Comparison of ENCODE assay signal across 23 cellular contexts in the genomic region with DNA sequence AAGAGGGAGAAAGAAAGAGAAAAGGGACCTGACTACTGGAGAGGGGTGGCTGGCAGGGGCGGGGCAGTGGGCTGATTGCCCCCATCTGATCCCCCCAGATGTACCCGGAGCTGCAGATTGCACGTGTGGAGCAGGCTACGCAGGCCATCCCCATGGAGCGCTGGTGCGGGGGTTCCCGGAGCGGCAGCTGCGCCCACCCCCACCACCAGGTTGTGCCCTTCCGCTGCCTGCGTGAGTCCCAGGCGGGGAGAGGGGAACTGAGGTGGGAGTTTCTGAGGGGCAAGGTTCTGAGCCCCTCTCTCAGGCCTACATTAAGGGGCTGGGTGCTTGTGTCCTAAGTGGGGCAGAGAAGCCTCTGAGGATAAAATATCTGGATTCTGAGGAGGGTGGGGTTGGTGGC. TPM values are rescaled to one million over a fixed set of nuclear protein-coding genes. Genes with fewer than 3 reads are reported as not detected.
DNase-seq lines count a peak whose midpoint lies in the region; ATAC-seq, FAIRE-seq and TF ChIP-seq lines count a peak whose summit lies in the region.
"Had no signal": no experiment of that assay in that cellular context is flagged by ENCODE, and none has a peak within 500 bp of the region (broad histone marks: within the 10 kb centered on the region; RNA-seq: fewer than 3 reads in every experiment).

No MANE protein-coding gene starts in this region.

- no peak for TF ChIP-seq EP300 in H1 (IDR thresholded peaks at IDR 0.05; ENCODE audit: borderline replicate concordance in 1 of 2, low read depth in 2 of 2, low read length in 2 of 2)

- peak; percentile 31; the same call in 1 of the 2 replicates for TF ChIP-seq CTCF in HFFc6 (IDR thresholded peaks at IDR 0.05)
- TF ChIP-seq CTCF in H1 (IDR thresholded peaks at IDR 0.05; ENCODE audit: control extremely low read depth in 1 of 3, insufficient read depth in 1 of 3, low read depth in 1 of 3, low read length in 3 of 3): peak in 2 of 3 experiments; percentile 54 to 69; a peak in 2 of 4 replicates
- TF ChIP-seq CTCF in nephron progenitor cell (IDR thresholded peaks at IDR 0.05): no peak

- no peak overlapping the region for H3K4me3 Mint-ChIP-seq in HFFc6
- peak overlapping the region; percentile 81 for H3K4me3 Mint-ChIP-seq in nephron progenitor cell
- no peak overlapping the region for H3K4me3 Mint-ChIP-seq in effector memory CD8-positive, alpha-beta T cell

- peak overlapping the region in 1 of 2 experiments; percentile 93 for H3K4me2 ChIP-seq in H1 (ENCODE audit: insufficient read depth in 1 of 2, low read depth in 2 of 2, low read length in 2 of 2)

- H3K4me1 Mint-ChIP-seq in HFFc6 (ENCODE audit: low read depth) (peaks cover 14% of the 10 kb centered on the region), nephron progenitor cell (peaks cover 31% of the 10 kb centered on the region)
- peaks cover 14% of the 10 kb centered on the region in 2 donors for H3K4me1 Mint-ChIP-seq in effector memory CD8-positive, alpha-beta T cell (ENCODE audit: low read depth in 2 of 2)

- CTCF ChIA-PET in H1 (lab: Charles Lee; ENCODE audit: partially characterized antibody): interaction anchor here (0.9 to 3.2 kb wide), 14 partner anchors 10 to 376 kb away, joined by 3 to 15 read pairs (median 3); no protein-coding TSS in a partner anchor

- no peak overlapping the region for H4K91ac ChIP-seq in H1 (replicated peaks; ENCODE audit: insufficient read length, low read length)

- H3K14ac ChIP-seq in H1 (ENCODE audit: insufficient read length): no peak overlapping the region

- 73% methylated on average over 10 of the region's 12 CpGs; no CpG with 5 or more reads in 1 of the 2 experiments for WGBS in H1 (ENCODE audit: extremely low coverage in 1 of 2, insufficient coverage in 1 of 2, insufficient read length in 1 of 2, insufficient replicate concordance in 2 of 2, low coverage in 1 of 2, low lambda C conversion rate in 2 of 2, missing lambda C conversion rate in 1 of 2), 2 experiments

- H2AK5ac ChIP-seq in H1 (ENCODE audit: low read depth, low read length): no peak overlapping the region

- no peaks in the 10 kb centered on the region for H3K79me1 ChIP-seq in H1 (ENCODE audit: low read depth, low read length)

- POLR2A ChIA-PET in H1 (lab: Charles Lee; ENCODE audit: partially characterized antibody): interaction anchor here (1.0 to 2.6 kb wide), 8 partner anchors 10 to 362 kb away, joined by 3 to 20 read pairs (median 4); partner anchors contain the start of genes PSENEN and U2AF1L4

- H3K56ac ChIP-seq in H1 (replicated peaks; ENCODE audit: insufficient read length, low read depth, low read length): no peak overlapping the region

- peaks cover 9% of the 10 kb centered on the region; the same call in 1 of the 2 replicates for H3K23me2 ChIP-seq in H1 (ENCODE audit: low read depth, low read length)

- no peak overlapping the region for H3K27ac ChIP-seq in H1 (ENCODE audit: low read depth, low read length)
- H3K27ac ChIP-seq: C4-2B had no signal

- H2BK120ac ChIP-seq in H1 (replicated peaks; ENCODE audit: low read depth, low read length): no peak overlapping the region

- H3K18ac ChIP-seq in H1 (ENCODE audit: extremely low read depth, low read length): no peak overlapping the region; the same call in 1 of the 2 replicates

- no peaks in the 10 kb centered on the region; the same call in 1 of the 2 replicates for H3K4me1 ChIP-seq in ES-I3 (ENCODE audit: insufficient read depth, low read length)
- H3K4me1 ChIP-seq in H1 (replicated peaks in 1 of 4; ENCODE audit: control insufficient read depth in 3 of 4, insufficient read depth in 4 of 4, low read length in 3 of 4): peaks cover 0 to 12% (median 8%) of the 10 kb centered on the region in 4 experiments; a peak in 5 of 7 replicates

- H3K9ac ChIP-seq in ES-I3 (ENCODE audit: low read depth, low read length): peak overlapping the region; percentile 54; the same call in 1 of the 2 replicates
- H3K9ac ChIP-seq in H1 (replicated peaks in 1 of 4; ENCODE audit: extremely low read depth in 1 of 4, low read depth in 3 of 4, low read length in 3 of 4): no peak overlapping the region

- H2BK15ac ChIP-seq in H1 (ENCODE audit: low read length): no peak overlapping the region

- no peak overlapping the region for H3K23ac ChIP-seq in H1 (ENCODE audit: insufficient read length)

- H3K36me3 Mint-ChIP-seq in HFFc6 (ENCODE audit: low read depth) (no peaks in the 10 kb centered on the region), nephron progenitor cell (ENCODE audit: low read depth) (peaks cover 17% of the 10 kb centered on the region)
- H3K36me3 Mint-ChIP-seq in effector memory CD8-positive, alpha-beta T cell (ENCODE audit: insufficient read depth): peaks cover 3% of the 10 kb centered on the region
- H3K36me3 Mint-ChIP-seq: CD8-positive, alpha-beta memory T cell had no signal

- ATAC-seq in effector memory CD8-positive, alpha-beta T cell (replicated peaks): no peak
- ATAC-seq: PC-3 had no signal

- H4K5ac ChIP-seq in H1 (ENCODE audit: insufficient read length, low read depth, low read length): no peak overlapping the region

- H3K36me3 ChIP-seq in ES-I3 (ENCODE audit: insufficient read depth, low read length): no peaks in the 10 kb centered on the region
- H3K36me3 ChIP-seq in H1 (ENCODE audit: control insufficient read depth in 2 of 4, insufficient read depth in 4 of 4, low read length in 3 of 4): no peaks in the 10 kb centered on the region
- H3K36me3 ChIP-seq: MG63 had no signal

- H3K27ac Mint-ChIP-seq in HFFc6 (no peak overlapping the region), nephron progenitor cell (no peak overlapping the region)
- H3K27ac Mint-ChIP-seq in effector memory CD8-positive, alpha-beta T cell: no peak overlapping the region

- H2BK12ac ChIP-seq in H1 (ENCODE audit: low read depth, low read length): no peak overlapping the region

- H2AFZ ChIP-seq in H1 (ENCODE audit: low read length): no peak overlapping the region

- H3K9me3 ChIP-seq in ES-I3 (ENCODE audit: control insufficient read depth, insufficient read depth, low read length): no peaks in the 10 kb centered on the region
- no peaks in the 10 kb centered on the region for H3K9me3 ChIP-seq in H1 (ENCODE audit: insufficient read depth in 2 of 2, low read depth in 1 of 2, low read length in 1 of 2)
- H3K9me3 ChIP-seq: MG63 had no signal

- no peak overlapping the region for H3K4ac ChIP-seq in H1 (replicated peaks; ENCODE audit: insufficient read length, low read depth, low read length)

- H4K8ac ChIP-seq in H1 (ENCODE audit: extremely low read depth, insufficient read depth, low read length): no peak overlapping the region

- H3K27me3 ChIP-seq in H1 (replicated peaks in 1 of 4; ENCODE audit: control insufficient read depth in 3 of 4, extremely low read depth in 1 of 4, insufficient read depth in 3 of 4, low read length in 3 of 4): peaks cover 3 to 12% (median 9%) of the 10 kb centered on the region in 4 experiments

- H2BK5ac ChIP-seq in H1 (ENCODE audit: low read depth, low read length): no peak overlapping the region

- H2BK20ac ChIP-seq in H1 (ENCODE audit: low read length): no peak overlapping the region

- H3K9me3 Mint-ChIP-seq in HFFc6: no peaks in the 10 kb centered on the region
- no peaks in the 10 kb centered on the region for H3K9me3 Mint-ChIP-seq in nephron progenitor cell
- no peaks in the 10 kb centered on the region for H3K9me3 Mint-ChIP-seq in effector memory CD8-positive, alpha-beta T cell
- H3K9me3 Mint-ChIP-seq: CD8-positive, alpha-beta memory T cell had no signal

- FAIRE-seq in H1 (lab: Jason Lieb, UNC): no peak
- no peak for FAIRE-seq in GM12891 (lab: Jason Lieb, UNC)
- FAIRE-seq: A204.1 had no signal

- peak overlapping the region in 1 of 4 experiments; percentile 64; a peak in 2 of 8 replicates for H3K4me3 ChIP-seq in H1 (ENCODE audit: extremely low read depth in 1 of 4, insufficient read depth in 2 of 4, low read depth in 3 of 4, low read length in 4 of 4)
- H3K4me3 ChIP-seq: MG63 had no signal

- peaks cover 0 to 2% of the 10 kb centered on the region in 2 experiments for H4K20me1 ChIP-seq in H1 (replicated peaks in 1 of 2; ENCODE audit: control insufficient read depth in 1 of 2, insufficient read depth in 2 of 2, low read length in 2 of 2)

- peak; percentile 38 to 49; a peak in 3 of 4 replicates for TF ChIP-seq RAD21 in H1 (IDR thresholded peaks at IDR 0.05 in 1 of 2, conservative IDR thresholded peaks at IDR 0.05 in 1 of 2; ENCODE audit: low read depth in 2 of 2, low read length in 2 of 2)

- no peaks in the 10 kb centered on the region for H3K79me2 ChIP-seq in H1 (ENCODE audit: control insufficient read depth in 1 of 2, insufficient read depth in 2 of 2, low read length in 2 of 2)

- H3K27me3 Mint-ChIP-seq in HFFc6 (ENCODE audit: insufficient read depth): peaks cover 15% of the 10 kb centered on the region
- peaks cover 20% of the 10 kb centered on the region for H3K27me3 Mint-ChIP-seq in nephron progenitor cell (ENCODE audit: low read depth, poor library complexity)
- H3K27me3 Mint-ChIP-seq in effector memory CD8-positive, alpha-beta T cell: peaks cover 46 to 84% of the 10 kb centered on the region in 2 donors

- no peak for TF ChIP-seq POLR2A in H1 (IDR thresholded peaks at IDR 0.05; ENCODE audit: control extremely low read depth in 1 of 2, low read depth in 2 of 2, low read length in 2 of 2)
- no peak for TF ChIP-seq POLR2A in GM12891 (IDR thresholded peaks at IDR 0.05; ENCODE audit: low read depth, low read length)

- DNase-seq in HFFc6 (no peak), H1 (ENCODE audit: low read depth in 1 of 2, low spot score in 2 of 2) (peak in 1 of 2 experiments; percentile 67), nephron progenitor cell (no peak), LoVo (ENCODE audit: low spot score) (no peak), GM12891 (ENCODE audit: insufficient read length, low spot score) (no peak)
- DNase-seq in activated T-cell treated with anti-CD3 and anti-CD28 coated beads, Interleukin-2, amount 50 U/mL, for 1 hour: no peak
- DNase-seq in effector memory CD8-positive, alpha-beta T cell: no peak
- DNase-seq: Calu3; CD8-positive, alpha-beta memory T cell; GF-D8; Kasumi-1; MG63; NCI-H1417; NCI-H1694 treated with DMSO at 0.1 percent for 48 hours; NCI-H2081 treated with DMSO at 0.1 percent for 48 hours; NCI-H2171 treated with DMSO at 0.1 percent for 48 hours; NCI-H524 treated with DMSO at 0.1 percent for 48 hours; PC-3; SHP77 had no signal

RNA-seq across cellular contexts. Expression of gene APLP1, which starts 2.4 kb away (rescaled TPM):
- 10 to 100 TPM; 24.3 to 39.7 (median 38.1) TPM for total RNA-seq in HFFc6 (2021; fragmentation: NEBNext Ultra II Directional; extraction: Animal tissue kit (Norgen Biotek cat#: 25700))
- total RNA-seq in H1 (2021; fragmentation: NEBNext Ultra II Directional; extraction: Animal tissue kit (Norgen Biotek cat#: 25700)): 22.0 and 22.2 TPM in 2 replicates
- polyA plus RNA-seq in H1 (2011; rRNA removed): 19.9 and 32.4 TPM in 2 replicates
- polyA plus RNA-seq in H1 (2011; cell fraction: cytosol; rRNA removed): 18.3 TPM
- 37.2 TPM for polyA plus RNA-seq in H1 (2011; cell fraction: nucleus; rRNA removed)
- 18.3 to 26.1 TPM (median 22.6 TPM) in 4 replicates for polyA plus RNA-seq in H1 (2012, experiment 1 of 2)
- polyA plus RNA-seq in H1 (2012, experiment 2 of 2): 52.7 TPM
- 43.9 TPM for polyA plus RNA-seq in H1 (2013, experiment 1 of 2)
- 44.0 TPM for polyA plus RNA-seq in H1 (2013, experiment 2 of 2)
- polyA minus RNA-seq in H1 (2011; rRNA and poly(A)+ RNA removed): 8.1 and 9.1 TPM in 2 replicates
- 8.1 TPM for polyA minus RNA-seq in H1 (2011; cell fraction: cytosol; rRNA and poly(A)+ RNA removed)
- polyA minus RNA-seq in H1 (2011; cell fraction: nucleus; rRNA and poly(A)+ RNA removed): 9.3 TPM
- 1.1 TPM for polyA plus RNA-seq in GM12891 (2012; ENCODE audit: low read depth, missing spikeins)
- polyA plus RNA-seq: CD8-positive, alpha-beta memory T cell had no signal

RNA-seq across cellular contexts. Expression of gene KIRREL2, which starts 14.1 kb away (rescaled TPM):
- total RNA-seq in HFFc6 (2021; fragmentation: NEBNext Ultra II Directional; extraction: Animal tissue kit (Norgen Biotek cat#: 25700)): under 1 TPM in 1 of 6 experiments, not detected in 5; 0.07 TPM
- total RNA-seq in H1 (2021; fragmentation: NEBNext Ultra II Directional; extraction: Animal tissue kit (Norgen Biotek cat#: 25700)): 4.6 TPM in 2 replicates
- polyA plus RNA-seq in H1 (2011; rRNA removed): 2.4 and 3.3 TPM in 2 replicates
- 2.6 TPM for polyA plus RNA-seq in H1 (2011; cell fraction: cytosol; rRNA removed)
- 7.0 TPM for polyA plus RNA-seq in H1 (2011; cell fraction: nucleus; rRNA removed)
- 3.4 to 4.7 TPM (median 4.0 TPM) in 4 replicates for polyA plus RNA-seq in H1 (2012, experiment 1 of 2)
- 2.8 TPM for polyA plus RNA-seq in H1 (2012, experiment 2 of 2)
- polyA plus RNA-seq in H1 (2013, experiment 1 of 2): 4.8 TPM
- polyA plus RNA-seq in H1 (2013, experiment 2 of 2): 4.4 TPM
- polyA minus RNA-seq in H1 (2011; rRNA and poly(A)+ RNA removed): 1.2 and 2.4 TPM in 2 replicates
- polyA minus RNA-seq in H1 (2011; cell fraction: cytosol; rRNA and poly(A)+ RNA removed): 2.2 TPM
- 1.7 TPM for polyA minus RNA-seq in H1 (2011; cell fraction: nucleus; rRNA and poly(A)+ RNA removed)
- 0.15 TPM for polyA plus RNA-seq in GM12891 (2012; ENCODE audit: low read depth, missing spikeins)
- total RNA-seq: PC-3, RPMI7951 had no signal
- polyA plus RNA-seq: CD8-positive, alpha-beta memory T cell had no signal

RNA-seq across cellular contexts. Expression of gene NPHS1, which starts 18.5 kb away (rescaled TPM):
- total RNA-seq in HFFc6 (2021; fragmentation: NEBNext Ultra II Directional; extraction: Animal tissue kit (Norgen Biotek cat#: 25700)): not detected
- 0.40 and 1.4 TPM in 2 replicates for total RNA-seq in H1 (2021; fragmentation: NEBNext Ultra II Directional; extraction: Animal tissue kit (Norgen Biotek cat#: 25700))
- 1.3 and 1.9 TPM in 2 replicates for polyA plus RNA-seq in H1 (2011; rRNA removed)
- polyA plus RNA-seq in H1 (2011; cell fraction: cytosol; rRNA removed): 2.6 TPM
- 8.1 TPM for polyA plus RNA-seq in H1 (2011; cell fraction: nucleus; rRNA removed)
- 0.87 to 1.9 TPM (median 1.4 TPM) in 4 replicates for polyA plus RNA-seq in H1 (2012, experiment 1 of 2)
- polyA plus RNA-seq in H1 (2012, experiment 2 of 2): 0.34 TPM
- polyA plus RNA-seq in H1 (2013, experiment 1 of 2): 0.69 TPM
- polyA plus RNA-seq in H1 (2013, experiment 2 of 2): 0.68 TPM
- polyA minus RNA-seq in H1 (2011; rRNA and poly(A)+ RNA removed): 0.63 and 0.73 TPM in 2 replicates
- polyA minus RNA-seq in H1 (2011; cell fraction: cytosol; rRNA and poly(A)+ RNA removed): 0.73 TPM
- 1.7 TPM for polyA minus RNA-seq in H1 (2011; cell fraction: nucleus; rRNA and poly(A)+ RNA removed)
- polyA plus RNA-seq in GM12891 (2012; ENCODE audit: low read depth, missing spikeins): not detected
- total RNA-seq: Calu3; CD8-positive, alpha-beta memory T cell; PC-3; RPMI7951 had no signal
- polyA plus RNA-seq: CD8-positive, alpha-beta memory T cell had no signal

RNA-seq across cellular contexts. Expression of gene NFKBID, which starts 29.5 kb away (rescaled TPM):
- total RNA-seq in HFFc6 (2021; fragmentation: NEBNext Ultra II Directional; extraction: Animal tissue kit (Norgen Biotek cat#: 25700)): 1 to 10 TPM; 3.9 to 7.2 (median 5.3) TPM
- 12.0 and 13.2 TPM in 2 replicates for total RNA-seq in H1 (2021; fragmentation: NEBNext Ultra II Directional; extraction: Animal tissue kit (Norgen Biotek cat#: 25700))
- 10.0 and 22.1 TPM in 2 replicates for polyA plus RNA-seq in H1 (2011; rRNA removed)
- polyA plus RNA-seq in H1 (2011; cell fraction: cytosol; rRNA removed): 8.7 TPM
- 39.2 TPM for polyA plus RNA-seq in H1 (2011; cell fraction: nucleus; rRNA removed)
- polyA plus RNA-seq in H1 (2012, experiment 1 of 2): 4.9 to 9.4 TPM (median 8.5 TPM) in 4 replicates
- polyA plus RNA-seq in H1 (2012, experiment 2 of 2): 5.1 TPM
- 9.8 TPM for polyA plus RNA-seq in H1 (2013, experiment 1 of 2)
- polyA plus RNA-seq in H1 (2013, experiment 2 of 2): 11.0 TPM
- polyA minus RNA-seq in H1 (2011; rRNA and poly(A)+ RNA removed): 7.3 and 8.1 TPM in 2 replicates
- polyA minus RNA-seq in H1 (2011; cell fraction: cytosol; rRNA and poly(A)+ RNA removed): 5.7 TPM
- polyA minus RNA-seq in H1 (2011; cell fraction: nucleus; rRNA and poly(A)+ RNA removed): 27.4 TPM
- 26.0 TPM for polyA plus RNA-seq in GM12891 (2012; ENCODE audit: low read depth, missing spikeins)

RNA-seq across cellular contexts. Expression of gene HCST, which starts 31.5 kb away (rescaled TPM):
- 1 to 10 TPM in 5 of 6 experiments, under 1 TPM in 1; 0.96 to 4.1 (median 1.2) TPM for total RNA-seq in HFFc6 (2021; fragmentation: NEBNext Ultra II Directional; extraction: Animal tissue kit (Norgen Biotek cat#: 25700))
- 1.1 TPM in 1 of 2 replicates, not detected in the other for total RNA-seq in H1 (2021; fragmentation: NEBNext Ultra II Directional; extraction: Animal tissue kit (Norgen Biotek cat#: 25700))
- 2.8 and 3.0 TPM in 2 replicates for polyA plus RNA-seq in H1 (2011; rRNA removed)
- 1.5 TPM for polyA plus RNA-seq in H1 (2011; cell fraction: cytosol; rRNA removed)
- 1.0 TPM for polyA plus RNA-seq in H1 (2011; cell fraction: nucleus; rRNA removed)
- polyA plus RNA-seq in H1 (2012, experiment 1 of 2): 0.90 to 1.8 TPM (median 1.3 TPM) in 4 replicates
- 4.3 TPM for polyA plus RNA-seq in H1 (2012, experiment 2 of 2)
- polyA plus RNA-seq in H1 (2013, experiment 1 of 2): 3.4 TPM
- polyA plus RNA-seq in H1 (2013, experiment 2 of 2): 4.7 TPM
- 0.73 TPM in 1 of 2 replicates, not detected in the other for polyA minus RNA-seq in H1 (2011; rRNA and poly(A)+ RNA removed)
- polyA minus RNA-seq in H1 (2011; cell fraction: cytosol; rRNA and poly(A)+ RNA removed): not detected
- not detected for polyA minus RNA-seq in H1 (2011; cell fraction: nucleus; rRNA and poly(A)+ RNA removed)
- polyA plus RNA-seq in GM12891 (2012; ENCODE audit: low read depth, missing spikeins): 80.3 TPM
- total RNA-seq: Calu3, PC-3 had no signal
